Comparison of ENCODE assay signal across 35 cellular contexts in genomic region chr1:103372866-103373265, GRCh38.
"Had no signal": no experiment of that assay in that cellular context is flagged by ENCODE, and none has a peak within 500 bp of the region (broad histone marks: within the 10 kb centered on the region; RNA-seq: fewer than 3 reads in every experiment).

No MANE protein-coding gene starts in this region.

- ATAC-seq: activated CD4-positive, CD25-positive, alpha-beta regulatory T cell treated with anti-CD3 and anti-CD28 coated beads, Interleukin-2, amount 50 U/mL, for 24 hours; gastroesophageal sphincter; left lobe of liver; mucosa of descending colon; stimulated activated memory B cell treated with anti-CD40 and anti-IgM and Interleukin-4, amounts not matched to agents 10 μg/mL and 1 μg/mL and 100 μg/mL, for 72 hours; stimulated activated naive CD8-positive, alpha-beta T cell treated with anti-CD3 and anti-CD28 coated beads, Interleukin-15, amount 100 ng/mL, for 72 hours; T-helper 17 cell had no signal

- H3K9me3 Mint-ChIP-seq: activated naive CD4-positive, alpha-beta T cell treated with anti-CD3 and anti-CD28 coated beads for 36 hours; activated naive CD8-positive, alpha-beta T cell treated with anti-CD3 and anti-CD28 coated beads for 36 hours; activated T-helper 1 cell treated with anti-CD3 and anti-CD28 coated beads, Interleukin-12 subunit alpha, Interleukin-12 subunit beta, Interleukin-2, Interleukin-4 antibody, amounts not matched to agents 30 ng/mL and 10 ng/mL and 1 ng/mL, durations not matched to agents 14 hours and 24 hours and 36 hours; central memory CD8-positive, alpha-beta T cell; nephron; stimulated activated memory B cell treated with anti-CD40 and anti-IgM and Interleukin-4, amounts not matched to agents 10 μg/mL and 1 μg/mL and 100 μg/mL, for 72 hours; stimulated activated naive CD8-positive, alpha-beta T cell treated with anti-CD3 and anti-CD28 coated beads, Interleukin-15, amount 100 ng/mL, for 72 hours had no signal

- H3K36me3 Mint-ChIP-seq: activated naive CD8-positive, alpha-beta T cell treated with anti-CD3 and anti-CD28 coated beads for 36 hours; stimulated activated memory B cell treated with anti-CD40 and anti-IgM and Interleukin-4, amounts not matched to agents 10 μg/mL and 1 μg/mL and 100 μg/mL, for 72 hours had no signal

- H3K4me1 ChIP-seq: colonic mucosa, esophagus squamous epithelium, gastroesophageal sphincter, sigmoid colon, thyroid gland, upper lobe of left lung, vagina had no signal

- DNase-seq: activated CD4-positive, alpha-beta T cell treated with anti-CD3 and anti-CD28 coated beads for 48 hours; activated CD4-positive, alpha-beta T cell treated with anti-CD3 and anti-CD28 coated beads, Interleukin-2, amount 50 U/mL, for 48 hours; activated CD8-positive, alpha-beta memory T cell treated with anti-CD3 and anti-CD28 coated beads for 24 hours; activated effector memory CD4-positive, alpha-beta T cell treated with anti-CD3 and anti-CD28 coated beads, Interleukin-2, amount 50 U/mL, for 16 hours; activated naive CD4-positive, alpha-beta T cell treated with anti-CD3 and anti-CD28 coated beads for 36 hours; activated naive CD8-positive, alpha-beta T cell treated with anti-CD3 and anti-CD28 coated beads for 36 hours; amniotic stem cell; colonic mucosa; effector CD8-positive, alpha-beta T cell; esophagus squamous epithelium; kidney; mucosa of descending colon; sigmoid colon; stimulated activated CD4-positive, alpha-beta T cell treated with anti-CD3 and anti-CD28 coated beads, Interleukin-1b, Interleukin-23, amount 100 ng/mL, for 48 hours; stimulated activated CD4-positive, alpha-beta T cell treated with anti-CD3 and anti-CD28 coated beads, Interleukin-4, amount 100 ng/mL, for 4 hours; stimulated activated CD8-positive, alpha-beta memory T cell treated with anti-CD3 and anti-CD28 coated beads, Interleukin-4, amount 100 ng/mL, for 48 hours; stimulated activated naive CD8-positive, alpha-beta T cell treated with anti-CD3 and anti-CD28 coated beads, Interleukin-15, amount 100 ng/mL, for 72 hours; T-helper 17 cell; T1000; thyroid gland; upper lobe of left lung; WERI-Rb-1 had no signal

- H3K9me3 ChIP-seq: colonic mucosa, esophagus squamous epithelium, mucosa of descending colon, sigmoid colon, thyroid gland, upper lobe of left lung, vagina had no signal

- H3K27me3 Mint-ChIP-seq: activated naive CD8-positive, alpha-beta T cell treated with anti-CD3 and anti-CD28 coated beads for 36 hours; central memory CD8-positive, alpha-beta T cell; progenitor cell of endocrine pancreas; stimulated activated memory B cell treated with anti-CD40 and anti-IgM and Interleukin-4, amounts not matched to agents 10 μg/mL and 1 μg/mL and 100 μg/mL, for 72 hours; stimulated activated naive CD8-positive, alpha-beta T cell treated with anti-CD3 and anti-CD28 coated beads, Interleukin-15, amount 100 ng/mL, for 72 hours; T-helper 17 cell had no signal

- H3K4me1 Mint-ChIP-seq: activated naive CD8-positive, alpha-beta T cell treated with anti-CD3 and anti-CD28 coated beads for 36 hours; central memory CD8-positive, alpha-beta T cell; nephron; stimulated activated memory B cell treated with anti-CD40 and anti-IgM and Interleukin-4, amounts not matched to agents 10 μg/mL and 1 μg/mL and 100 μg/mL, for 72 hours; stimulated activated naive CD8-positive, alpha-beta T cell treated with anti-CD3 and anti-CD28 coated beads, Interleukin-15, amount 100 ng/mL, for 72 hours; T-helper 17 cell had no signal

- H3K27ac ChIP-seq: colonic mucosa, epithelial cell of prostate, esophagus squamous epithelium, gastroesophageal sphincter, hepatocyte, sigmoid colon, thyroid gland, upper lobe of left lung, vagina, WERI-Rb-1 had no signal

- H3K27me3 ChIP-seq: colonic mucosa, esophagus squamous epithelium, gastroesophageal sphincter, hepatocyte, sigmoid colon, thyroid gland, upper lobe of left lung, vagina had no signal

- H3K27ac Mint-ChIP-seq: activated naive CD4-positive, alpha-beta T cell treated with anti-CD3 and anti-CD28 coated beads for 36 hours; activated naive CD8-positive, alpha-beta T cell treated with anti-CD3 and anti-CD28 coated beads for 36 hours; activated T-helper 1 cell treated with anti-CD3 and anti-CD28 coated beads, Interleukin-12 subunit alpha, Interleukin-12 subunit beta, Interleukin-2, Interleukin-4 antibody, amounts not matched to agents 30 ng/mL and 10 ng/mL and 1 ng/mL, durations not matched to agents 14 hours and 24 hours and 36 hours; nephron; progenitor cell of endocrine pancreas; stimulated activated memory B cell treated with anti-CD40 and anti-IgM and Interleukin-4, amounts not matched to agents 10 μg/mL and 1 μg/mL and 100 μg/mL, for 72 hours; stimulated activated naive CD8-positive, alpha-beta T cell treated with anti-CD3 and anti-CD28 coated beads, Interleukin-15, amount 100 ng/mL, for 72 hours; T-helper 17 cell had no signal

- H3K4me3 ChIP-seq: colonic mucosa, esophagus squamous epithelium, gastroesophageal sphincter, hepatocyte, lung, mucosa of descending colon, sigmoid colon, smooth muscle cell, thyroid gland, upper lobe of left lung, vagina had no signal

- H3K36me3 ChIP-seq: colonic mucosa, esophagus squamous epithelium, gastroesophageal sphincter, sigmoid colon, thyroid gland, upper lobe of left lung, vagina, WERI-Rb-1 had no signal

- H3K4me3 Mint-ChIP-seq: activated naive CD4-positive, alpha-beta T cell treated with anti-CD3 and anti-CD28 coated beads for 36 hours; activated naive CD8-positive, alpha-beta T cell treated with anti-CD3 and anti-CD28 coated beads for 36 hours; activated T-helper 1 cell treated with anti-CD3 and anti-CD28 coated beads, Interleukin-12 subunit alpha, Interleukin-12 subunit beta, Interleukin-2, Interleukin-4 antibody, amounts not matched to agents 30 ng/mL and 10 ng/mL and 1 ng/mL, durations not matched to agents 14 hours and 24 hours and 36 hours; central memory CD8-positive, alpha-beta T cell; nephron; stimulated activated memory B cell treated with anti-CD40 and anti-IgM and Interleukin-4, amounts not matched to agents 10 μg/mL and 1 μg/mL and 100 μg/mL, for 72 hours; stimulated activated naive CD8-positive, alpha-beta T cell treated with anti-CD3 and anti-CD28 coated beads, Interleukin-15, amount 100 ng/mL, for 72 hours; T-helper 17 cell had no signal
